In genomic region chr17:38427160-38427949, GRCh38 we compare ENCODE assay signal across 1 cellular context.
TF ChIP-seq lines count a peak whose summit lies in the region.

No MANE protein-coding gene starts in this region.

TF ChIP-seq in GM23338, 12 proteins besides CTCF, POLR2A, EP300 and RAD21 (continued from another document):
- TF ChIP-seq ZNF462 (CRISPR knock-in tag; IDR thresholded peaks at IDR 0.05), result no peak
- TF ChIP-seq POLR2AphosphoS5 (IDR thresholded peaks at IDR 0.05; ENCODE audit: low read depth), result no peak
- TF ChIP-seq ZNF331 (CRISPR knock-in tag; IDR thresholded peaks at IDR 0.05; ENCODE audit: low read depth), result no peak
